Comparison of ENCODE assay signal across 28 cellular contexts in the genomic region with DNA sequence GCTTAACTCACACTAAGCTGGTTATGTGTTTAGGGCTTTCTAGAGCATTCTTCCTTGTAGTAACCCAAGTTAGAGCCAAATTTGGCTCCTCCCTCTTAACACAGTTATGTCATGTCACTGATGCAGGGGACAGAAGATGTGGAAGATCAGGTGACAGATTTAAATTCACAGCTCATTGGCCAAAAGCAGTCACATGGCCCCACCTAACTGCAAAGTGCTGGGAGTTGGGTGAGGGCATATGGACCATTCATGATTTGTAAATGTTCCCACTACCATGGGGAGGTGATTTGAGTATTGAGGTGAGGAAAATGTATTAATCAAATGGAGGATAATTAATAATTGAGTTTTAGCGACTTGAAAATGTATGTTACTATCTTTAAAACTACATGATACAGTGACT.
"Had no signal": no experiment of that assay in that cellular context is flagged by ENCODE, and none has a peak within 500 bp of the region (broad histone marks: within the 10 kb centered on the region; RNA-seq: fewer than 3 reads in every experiment).

No MANE protein-coding gene starts in this region.

- H3K9me3 Mint-ChIP-seq: dendritic cell treated with granulocyte-macrophage colony-stimulating factor and Interleukin-4, amounts not matched to agents 40 ng/mL and 50 ng/mL, for 4 days had no signal

- H3K27ac Mint-ChIP-seq: dendritic cell treated with granulocyte-macrophage colony-stimulating factor and Interleukin-4, amounts not matched to agents 40 ng/mL and 50 ng/mL, for 4 days; effector memory CD8-positive, alpha-beta T cell; endodermal cell; mesothelial cell of epicardium; naive B cell; naive thymus-derived CD8-positive, alpha-beta T cell had no signal

- H3K27me3 Mint-ChIP-seq: dendritic cell treated with granulocyte-macrophage colony-stimulating factor and Interleukin-4, amounts not matched to agents 40 ng/mL and 50 ng/mL, for 4 days; effector memory CD8-positive, alpha-beta T cell; naive B cell; naive thymus-derived CD8-positive, alpha-beta T cell had no signal

- H3K27ac ChIP-seq: epithelial cell of prostate, esophagus squamous epithelium, gastrocnemius medialis, heart right ventricle, left lung, lower lobe of right lung had no signal

- DNase-seq: cortex of kidney; effector CD8-positive, alpha-beta T cell; effector memory CD8-positive, alpha-beta T cell; endodermal cell; erythroblast; esophagus squamous epithelium; foreskin fibroblast; foreskin melanocyte; gastrocnemius medialis; glutamatergic neuron; head of caudate nucleus; heart right ventricle; hippocampal formation; left cardiac atrium; left lung; left ventricle myocardium superior; lower lobe of right lung; mesenchymal stem cell; mucosa of descending colon; naive B cell; naive thymus-derived CD8-positive, alpha-beta T cell had no signal

- H3K4me3 ChIP-seq: esophagus squamous epithelium, gastrocnemius medialis, heart right ventricle, left lung, lower lobe of right lung, mucosa of descending colon had no signal

- ATAC-seq: effector memory CD8-positive, alpha-beta T cell; esophagus mucosa; gastrocnemius medialis; heart right ventricle; left cardiac atrium; left lung; left ventricle myocardium superior; lower lobe of right lung; mucosa of descending colon; naive thymus-derived CD8-positive, alpha-beta T cell had no signal

- H3K36me3 ChIP-seq: esophagus squamous epithelium, gastrocnemius medialis, heart right ventricle, left lung, lower lobe of right lung had no signal

- H3K9me3 ChIP-seq: esophagus squamous epithelium, gastrocnemius medialis, lower lobe of right lung, mucosa of descending colon had no signal

- H3K27me3 ChIP-seq: esophagus squamous epithelium, gastrocnemius medialis, heart right ventricle, left lung had no signal

- H3K4me3 Mint-ChIP-seq: dendritic cell treated with granulocyte-macrophage colony-stimulating factor and Interleukin-4, amounts not matched to agents 40 ng/mL and 50 ng/mL, for 4 days; effector memory CD8-positive, alpha-beta T cell; endodermal cell; mesothelial cell of epicardium; naive B cell; naive thymus-derived CD8-positive, alpha-beta T cell had no signal

- H3K4me1 ChIP-seq: esophagus squamous epithelium, gastrocnemius medialis, heart right ventricle, left lung, lower lobe of right lung had no signal

- H3K4me1 Mint-ChIP-seq: endodermal cell; mesothelial cell of epicardium; naive B cell; naive thymus-derived CD8-positive, alpha-beta T cell had no signal

- FAIRE-seq: endometrium, islet of Langerhans, keratinocyte had no signal

- H3K36me3 Mint-ChIP-seq: mesothelial cell of epicardium; naive B cell; naive thymus-derived CD8-positive, alpha-beta T cell had no signal
